In the genomic region with DNA sequence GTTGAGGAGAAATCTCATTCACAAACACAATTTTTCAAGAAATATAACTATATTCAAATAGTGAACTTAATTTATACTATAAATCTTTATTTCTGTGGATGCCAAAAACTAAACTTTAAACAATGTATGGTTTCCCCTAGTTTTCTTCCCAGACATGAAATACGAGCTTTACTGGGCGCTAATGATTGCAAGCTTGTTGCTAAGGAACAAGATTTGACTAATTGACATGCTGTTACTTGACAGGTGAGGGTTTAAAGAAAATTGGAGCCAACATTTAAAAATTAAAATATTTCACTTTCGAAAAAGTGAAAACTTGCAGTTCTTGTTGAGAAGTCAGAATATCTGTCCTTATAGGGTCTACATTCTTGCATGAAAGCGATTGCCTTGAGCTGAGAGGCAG, we compare ENCODE assay signal across 30 cellular contexts.
"Had no signal": no experiment of that assay in that cellular context is flagged by ENCODE, and none has a peak within 500 bp of the region (broad histone marks: within the 10 kb centered on the region; RNA-seq: fewer than 3 reads in every experiment).

No MANE protein-coding gene starts in this region.

- H3K36me3 Mint-ChIP-seq: activated CD4-positive, alpha-beta memory T cell treated with anti-CD3 and anti-CD28 coated beads for 36 hours; activated CD8-positive, alpha-beta memory T cell treated with anti-CD3 and anti-CD28 coated beads, Interleukin-2, amount 10 ng/mL, durations not matched to agents 7 days and 5 days; activated naive CD4-positive, alpha-beta T cell treated with anti-CD3 and anti-CD28 coated beads, Interleukin-2, amount 50 U/mL, for 24 hours; activated naive CD8-positive, alpha-beta T cell treated with anti-CD3 and anti-CD28 coated beads for 36 hours had no signal

- H3K4me1 Mint-ChIP-seq: activated CD4-positive, alpha-beta T cell treated with anti-CD3 and anti-CD28 coated beads for 36 hours; activated CD4-positive, alpha-beta T cell treated with anti-CD3 and anti-CD28 coated beads, Interleukin-2, amount 10 ng/mL, durations not matched to agents 24 days and 14 days; activated CD8-positive, alpha-beta memory T cell treated with anti-CD3 and anti-CD28 coated beads, Interleukin-2, amount 10 ng/mL, durations not matched to agents 7 days and 5 days; activated naive CD4-positive, alpha-beta T cell treated with anti-CD3 and anti-CD28 coated beads, Interleukin-2, amount 50 U/mL, for 24 hours; activated naive CD8-positive, alpha-beta T cell treated with anti-CD3 and anti-CD28 coated beads for 36 hours; activated naive CD8-positive, alpha-beta T cell treated with anti-CD3 and anti-CD28 coated beads, Interleukin-2, amount 50 U/mL, for 24 hours had no signal

- DNase-seq: activated CD4-positive, alpha-beta memory T cell treated with anti-CD3 and anti-CD28 coated beads for 36 hours; activated CD4-positive, alpha-beta T cell treated with anti-CD3 and anti-CD28 coated beads for 36 hours; activated CD4-positive, alpha-beta T cell treated with anti-CD3 and anti-CD28 coated beads, Interleukin-2, amount 10 ng/mL, durations not matched to agents 24 days and 14 days; activated CD4-positive, CD25-positive, alpha-beta regulatory T cell; activated CD4-positive, CD25-positive, alpha-beta regulatory T cell treated with anti-CD3 and anti-CD28 coated beads, Interleukin-2, amount 50 U/mL, for 72 hours; activated CD8-positive, alpha-beta memory T cell treated with anti-CD3 and anti-CD28 coated beads, Interleukin-2, amount 10 ng/mL, durations not matched to agents 7 days and 5 days; activated CD8-positive, alpha-beta memory T cell treated with anti-CD3 and anti-CD28 coated beads, Interleukin-2, amount 50 U/mL, for 4 hours; activated CD8-positive, alpha-beta T cell treated with anti-CD3 and anti-CD28 coated beads, Interleukin-2, amount 10 ng/mL, durations not matched to agents 7 days and 5 days; activated effector memory CD4-positive, alpha-beta T cell treated with anti-CD3 and anti-CD28 coated beads, Interleukin-2, amount 50 U/mL, for 16 hours; activated naive CD4-positive, alpha-beta T cell treated with anti-CD3 and anti-CD28 coated beads for 36 hours; activated naive CD8-positive, alpha-beta T cell treated with anti-CD3 and anti-CD28 coated beads for 36 hours; activated naive CD8-positive, alpha-beta T cell treated with anti-CD3 and anti-CD28 coated beads, Interleukin-2, amount 50 U/mL, for 24 hours; activated T-cell treated with anti-CD3 and anti-CD28 coated beads, Interleukin-2, amount 50 U/mL, for 1 hour; activated T-cell treated with anti-CD3 and anti-CD28 coated beads, Interleukin-2, amount 50 U/mL, for 48 hours; adrenal gland; amygdala; aorta; body of pancreas; central memory CD4-positive, alpha-beta T cell; cerebellar nuclear complex; colonic mucosa; effector CD8-positive, alpha-beta T cell; foreskin fibroblast; glutamatergic neuron; heart left ventricle; T-helper 2 cell had no signal

- H3K4me3 Mint-ChIP-seq: activated CD4-positive, alpha-beta memory T cell treated with anti-CD3 and anti-CD28 coated beads for 36 hours; activated CD4-positive, alpha-beta T cell treated with anti-CD3 and anti-CD28 coated beads for 36 hours; activated CD4-positive, alpha-beta T cell treated with anti-CD3 and anti-CD28 coated beads, Interleukin-2, amount 10 ng/mL, durations not matched to agents 24 days and 14 days; activated CD8-positive, alpha-beta memory T cell treated with anti-CD3 and anti-CD28 coated beads, Interleukin-2, amount 10 ng/mL, durations not matched to agents 7 days and 5 days; activated CD8-positive, alpha-beta T cell treated with anti-CD3 and anti-CD28 coated beads, Interleukin-2, amount 10 ng/mL, durations not matched to agents 7 days and 5 days; activated naive CD4-positive, alpha-beta T cell treated with anti-CD3 and anti-CD28 coated beads for 36 hours; activated naive CD4-positive, alpha-beta T cell treated with anti-CD3 and anti-CD28 coated beads, Interleukin-2, amount 50 U/mL, for 24 hours; activated naive CD8-positive, alpha-beta T cell treated with anti-CD3 and anti-CD28 coated beads for 36 hours; activated naive CD8-positive, alpha-beta T cell treated with anti-CD3 and anti-CD28 coated beads, Interleukin-2, amount 50 U/mL, for 24 hours; activated T-helper 1 cell treated with anti-CD3 and anti-CD28 coated beads, Interleukin-12 subunit alpha, Interleukin-12 subunit beta, Interleukin-2, Interleukin-4 antibody, amounts not matched to agents 30 ng/mL and 10 ng/mL and 1 ng/mL, durations not matched to agents 14 hours and 24 hours and 36 hours had no signal

- H3K27ac Mint-ChIP-seq: activated CD4-positive, alpha-beta memory T cell treated with anti-CD3 and anti-CD28 coated beads for 36 hours; activated CD4-positive, alpha-beta T cell treated with anti-CD3 and anti-CD28 coated beads for 36 hours; activated CD4-positive, alpha-beta T cell treated with anti-CD3 and anti-CD28 coated beads, Interleukin-2, amount 10 ng/mL, durations not matched to agents 24 days and 14 days; activated CD8-positive, alpha-beta memory T cell treated with anti-CD3 and anti-CD28 coated beads, Interleukin-2, amount 10 ng/mL, durations not matched to agents 7 days and 5 days; activated CD8-positive, alpha-beta T cell treated with anti-CD3 and anti-CD28 coated beads, Interleukin-2, amount 10 ng/mL, durations not matched to agents 7 days and 5 days; activated naive CD4-positive, alpha-beta T cell treated with anti-CD3 and anti-CD28 coated beads for 36 hours; activated naive CD4-positive, alpha-beta T cell treated with anti-CD3 and anti-CD28 coated beads, Interleukin-2, amount 50 U/mL, for 24 hours; activated naive CD8-positive, alpha-beta T cell treated with anti-CD3 and anti-CD28 coated beads for 36 hours; activated naive CD8-positive, alpha-beta T cell treated with anti-CD3 and anti-CD28 coated beads, Interleukin-2, amount 50 U/mL, for 24 hours; activated T-helper 1 cell treated with anti-CD3 and anti-CD28 coated beads, Interleukin-12 subunit alpha, Interleukin-12 subunit beta, Interleukin-2, Interleukin-4 antibody, amounts not matched to agents 30 ng/mL and 10 ng/mL and 1 ng/mL, durations not matched to agents 14 hours and 24 hours and 36 hours; activated T-helper 2 cell treated with anti-CD3 and anti-CD28 coated beads, Interferon-gamma antibody, Interleukin-2, Interleukin-4, amounts not matched to agents 10 μg/mL and 5 μg/mL and 100 μg/mL, durations not matched to agents 14 hours and 24 hours and 36 hours had no signal

- H3K27me3 Mint-ChIP-seq: activated CD4-positive, alpha-beta memory T cell treated with anti-CD3 and anti-CD28 coated beads for 36 hours; activated CD4-positive, alpha-beta T cell treated with anti-CD3 and anti-CD28 coated beads for 36 hours; activated CD4-positive, alpha-beta T cell treated with anti-CD3 and anti-CD28 coated beads, Interleukin-2, amount 10 ng/mL, durations not matched to agents 24 days and 14 days; activated CD8-positive, alpha-beta memory T cell treated with anti-CD3 and anti-CD28 coated beads, Interleukin-2, amount 10 ng/mL, durations not matched to agents 7 days and 5 days; activated naive CD4-positive, alpha-beta T cell treated with anti-CD3 and anti-CD28 coated beads, Interleukin-2, amount 50 U/mL, for 24 hours; activated naive CD8-positive, alpha-beta T cell treated with anti-CD3 and anti-CD28 coated beads for 36 hours; activated naive CD8-positive, alpha-beta T cell treated with anti-CD3 and anti-CD28 coated beads, Interleukin-2, amount 50 U/mL, for 24 hours had no signal

- ATAC-seq: activated CD4-positive, alpha-beta T cell treated with anti-CD3 and anti-CD28 coated beads for 36 hours; activated CD8-positive, alpha-beta memory T cell treated with anti-CD3 and anti-CD28 coated beads, Interleukin-2, amount 10 ng/mL, durations not matched to agents 7 days and 5 days; activated CD8-positive, alpha-beta T cell treated with anti-CD3 and anti-CD28 coated beads, Interleukin-2, amount 10 ng/mL, durations not matched to agents 7 days and 5 days; activated naive CD8-positive, alpha-beta T cell treated with anti-CD3 and anti-CD28 coated beads, Interleukin-2, amount 50 U/mL, for 24 hours; body of pancreas; esophagus mucosa; heart left ventricle had no signal

- H3K9me3 Mint-ChIP-seq: activated CD4-positive, alpha-beta memory T cell treated with anti-CD3 and anti-CD28 coated beads for 36 hours; activated CD4-positive, alpha-beta T cell treated with anti-CD3 and anti-CD28 coated beads, Interleukin-2, amount 10 ng/mL, durations not matched to agents 24 days and 14 days; activated naive CD8-positive, alpha-beta T cell treated with anti-CD3 and anti-CD28 coated beads for 36 hours; activated T-helper 2 cell treated with anti-CD3 and anti-CD28 coated beads, Interferon-gamma antibody, Interleukin-2, Interleukin-4, amounts not matched to agents 10 μg/mL and 5 μg/mL and 100 μg/mL, durations not matched to agents 14 hours and 24 hours and 36 hours had no signal
